Comparison of ENCODE assay signal across 24 cellular contexts in genomic region chr7:140333209-140333608, GRCh38.
DNase-seq lines count a peak whose midpoint lies in the region; ATAC-seq and TF ChIP-seq lines count a peak whose summit lies in the region.
"Had no signal": no experiment of that assay in that cellular context is flagged by ENCODE, and none has a peak within 500 bp of the region (broad histone marks: within the 10 kb centered on the region; RNA-seq: fewer than 3 reads in every experiment).

No MANE protein-coding gene starts in this region.

- DNase-seq in activated naive CD8-positive, alpha-beta T cell treated with anti-CD3 and anti-CD28 coated beads, Interleukin-2, amount 50 U/mL, for 24 hours: no peak
- DNase-seq in activated naive CD8-positive, alpha-beta T cell treated with anti-CD3 and anti-CD28 coated beads for 36 hours: no peak
- no peak for DNase-seq in stimulated activated naive CD8-positive, alpha-beta T cell treated with anti-CD3 and anti-CD28 coated beads, Interleukin-15, Interleukin-2, amounts not matched to agents 100 U/mL and 50 U/mL, for 24 hours
- peak in 2 of 3 donors; percentile 54 to 76 for DNase-seq in mucosa of descending colon
- DNase-seq in Caco-2: no peak
- no peak for DNase-seq in NCI-H2081 treated with DMSO at 0.1 percent for 48 hours (lab: John Stamatoyannopoulos, UW)
- DNase-seq: 8988T; Calu3; CD8-positive, alpha-beta T cell; DMS153; GM23248; HCEC 1CT; MG63; NCI-H1092; NCI-H1436; NCI-H187 treated with DMSO at 0.1 percent for 48 hours; NCI-H226; NCI-H510A treated with DMSO at 0.1 percent for 48 hours; NCI-H748 treated with DMSO at 0.1 percent for 48 hours; SJCRH30 had no signal

- H3K27ac Mint-ChIP-seq in activated naive CD8-positive, alpha-beta T cell treated with anti-CD3 and anti-CD28 coated beads, Interleukin-2, amount 50 U/mL, for 24 hours: no peak overlapping the region
- no peak overlapping the region for H3K27ac Mint-ChIP-seq in activated naive CD8-positive, alpha-beta T cell treated with anti-CD3 and anti-CD28 coated beads for 36 hours
- peak overlapping the region; percentile 39 for H3K27ac Mint-ChIP-seq in stimulated activated naive CD8-positive, alpha-beta T cell treated with anti-CD3 and anti-CD28 coated beads, Interleukin-15, Interleukin-2, amounts not matched to agents 100 ng/mL and 50 ng/mL, for 24 hours
- no peak overlapping the region for H3K27ac Mint-ChIP-seq in Caco-2 (ENCODE audit: unreplicated experiment)

- H3K36me3 Mint-ChIP-seq in activated naive CD8-positive, alpha-beta T cell treated with anti-CD3 and anti-CD28 coated beads, Interleukin-2, amount 50 U/mL, for 24 hours (ENCODE audit: low read depth): peaks cover 26% of the 10 kb centered on the region
- peaks cover 7% of the 10 kb centered on the region for H3K36me3 Mint-ChIP-seq in activated naive CD8-positive, alpha-beta T cell treated with anti-CD3 and anti-CD28 coated beads for 36 hours
- H3K36me3 Mint-ChIP-seq in stimulated activated naive CD8-positive, alpha-beta T cell treated with anti-CD3 and anti-CD28 coated beads, Interleukin-15, Interleukin-2, amounts not matched to agents 100 ng/mL and 50 ng/mL, for 24 hours (ENCODE audit: low read depth): peaks cover 36% of the 10 kb centered on the region
- H3K36me3 Mint-ChIP-seq in Caco-2 (ENCODE audit: insufficient read depth, unreplicated experiment): peaks cover 22% of the 10 kb centered on the region

- no peaks in the 10 kb centered on the region for H3K27me3 ChIP-seq in Caco-2 (replicated peaks; ENCODE audit: control insufficient read depth, insufficient read depth, low read length)
- H3K27me3 ChIP-seq: BLaER1 treated with 17β-estradiol and CSF1 and Interleukin-3, amounts not matched to agents 10 nM and 100 nM; MG63; SJCRH30 had no signal

- no peak overlapping the region for H3K4me3 Mint-ChIP-seq in activated naive CD8-positive, alpha-beta T cell treated with anti-CD3 and anti-CD28 coated beads, Interleukin-2, amount 50 U/mL, for 24 hours
- H3K4me3 Mint-ChIP-seq in activated naive CD8-positive, alpha-beta T cell treated with anti-CD3 and anti-CD28 coated beads for 36 hours: no peak overlapping the region
- no peak overlapping the region for H3K4me3 Mint-ChIP-seq in stimulated activated naive CD8-positive, alpha-beta T cell treated with anti-CD3 and anti-CD28 coated beads, Interleukin-15, Interleukin-2, amounts not matched to agents 100 ng/mL and 50 ng/mL, for 24 hours
- no peak overlapping the region for H3K4me3 Mint-ChIP-seq in Caco-2 (ENCODE audit: unreplicated experiment)
- H3K4me3 Mint-ChIP-seq: CD8-positive, alpha-beta T cell had no signal

- TF ChIP-seq CTCF in mucosa of descending colon (IDR thresholded peaks at IDR 0.05) (no peak), Caco-2 (IDR thresholded peaks at IDR 0.05; ENCODE audit: insufficient read depth in 1 of 2, low read depth in 1 of 2, low read length in 1 of 2, severe bottlenecking in 1 of 2, unreplicated experiment in 1 of 2) (no peak)

- ATAC-seq in activated naive CD8-positive, alpha-beta T cell treated with anti-CD3 and anti-CD28 coated beads, Interleukin-2, amount 50 U/mL, for 24 hours: peak; percentile 46
- ATAC-seq in stimulated activated naive CD8-positive, alpha-beta T cell treated with anti-CD3 and anti-CD28 coated beads, Interleukin-15, Interleukin-2, amounts not matched to agents 100 U/mL and 50 U/mL, for 24 hours: no peak
- ATAC-seq in mucosa of descending colon: peak; percentile 89
- ATAC-seq: CD8-positive, alpha-beta T cell; K562; Panc1 had no signal

- no peaks in the 10 kb centered on the region for H3K4me1 Mint-ChIP-seq in activated naive CD8-positive, alpha-beta T cell treated with anti-CD3 and anti-CD28 coated beads, Interleukin-2, amount 50 U/mL, for 24 hours
- H3K4me1 Mint-ChIP-seq in activated naive CD8-positive, alpha-beta T cell treated with anti-CD3 and anti-CD28 coated beads for 36 hours: no peaks in the 10 kb centered on the region
- no peaks in the 10 kb centered on the region for H3K4me1 Mint-ChIP-seq in stimulated activated naive CD8-positive, alpha-beta T cell treated with anti-CD3 and anti-CD28 coated beads, Interleukin-15, Interleukin-2, amounts not matched to agents 100 ng/mL and 50 ng/mL, for 24 hours (ENCODE audit: low read depth)
- H3K4me1 Mint-ChIP-seq in Caco-2 (ENCODE audit: low read depth, unreplicated experiment): no peaks in the 10 kb centered on the region

- H3K4me3 ChIP-seq in mucosa of descending colon: no peak overlapping the region
- no peak overlapping the region for H3K4me3 ChIP-seq in Caco-2 (ENCODE audit: low read depth, low read length)
- H3K4me3 ChIP-seq: BLaER1 treated with 17β-estradiol and CSF1 and Interleukin-3, amounts not matched to agents 10 nM and 100 nM; GM23248; K562; MG63; SJCRH30 had no signal

- no TSS peak for BruUV-seq in Caco-2 (replicated peaks; lab: Mats Ljungman, UMichigan)

- CTCF ChIA-PET in Caco-2 (lab: Charles Lee): no interaction called here

- no peaks in the 10 kb centered on the region for H3K27me3 Mint-ChIP-seq in activated naive CD8-positive, alpha-beta T cell treated with anti-CD3 and anti-CD28 coated beads, Interleukin-2, amount 50 U/mL, for 24 hours
- no peaks in the 10 kb centered on the region for H3K27me3 Mint-ChIP-seq in activated naive CD8-positive, alpha-beta T cell treated with anti-CD3 and anti-CD28 coated beads for 36 hours
- H3K27me3 Mint-ChIP-seq in stimulated activated naive CD8-positive, alpha-beta T cell treated with anti-CD3 and anti-CD28 coated beads, Interleukin-15, Interleukin-2, amounts not matched to agents 100 ng/mL and 50 ng/mL, for 24 hours: no peaks in the 10 kb centered on the region
- no peaks in the 10 kb centered on the region for H3K27me3 Mint-ChIP-seq in Caco-2 (ENCODE audit: insufficient read depth, unreplicated experiment)

- H3K36me3 ChIP-seq in mucosa of descending colon (ENCODE audit: low read depth) (no peaks in the 10 kb centered on the region), Caco-2 (ENCODE audit: control insufficient read depth, insufficient read depth, low read length) (no peaks in the 10 kb centered on the region)
- H3K36me3 ChIP-seq: MG63 had no signal

- intact Hi-C loops in mucosa of descending colon (cut with DNase I, micrococcal nuclease): no loop called here
- intact Hi-C loops in Caco-2 (cut with micrococcal nuclease; ENCODE audit: unreplicated experiment): no loop called here

- POLR2A ChIA-PET in Caco-2 (lab: Charles Lee): no interaction called here

- no peaks in the 10 kb centered on the region for H3K9me3 Mint-ChIP-seq in activated naive CD8-positive, alpha-beta T cell treated with anti-CD3 and anti-CD28 coated beads, Interleukin-2, amount 50 U/mL, for 24 hours
- no peaks in the 10 kb centered on the region for H3K9me3 Mint-ChIP-seq in activated naive CD8-positive, alpha-beta T cell treated with anti-CD3 and anti-CD28 coated beads for 36 hours
- no peaks in the 10 kb centered on the region for H3K9me3 Mint-ChIP-seq in stimulated activated naive CD8-positive, alpha-beta T cell treated with anti-CD3 and anti-CD28 coated beads, Interleukin-15, Interleukin-2, amounts not matched to agents 100 ng/mL and 50 ng/mL, for 24 hours
- H3K9me3 Mint-ChIP-seq in Caco-2 (ENCODE audit: unreplicated experiment): no peaks in the 10 kb centered on the region
- H3K9me3 Mint-ChIP-seq: CD8-positive, alpha-beta T cell had no signal

- H3K4me1 ChIP-seq in mucosa of descending colon (ENCODE audit: low read depth) (peaks cover 11% of the 10 kb centered on the region), Caco-2 (no peaks in the 10 kb centered on the region)
- H3K4me1 ChIP-seq: SJCRH30 had no signal

- H3K9me3 ChIP-seq in mucosa of descending colon (no peaks in the 10 kb centered on the region), Caco-2 (no peaks in the 10 kb centered on the region)
- H3K9me3 ChIP-seq: BLaER1 treated with 17β-estradiol and CSF1 and Interleukin-3, amounts not matched to agents 10 nM and 100 nM; MG63; SJCRH30 had no signal

Comparison
In these comparisons a context has a peak if more than half of its experiments do, and no peak if none do; other contexts are left out.
1. DNase-seq: peak in mucosa of descending colon (2 of 3); none in activated naive CD8-positive, alpha-beta T cell treated with anti-CD3 and anti-CD28 coated beads, Interleukin-2, amount 50 U/mL, for 24 hours (single experiment), activated naive CD8-positive, alpha-beta T cell treated with anti-CD3 and anti-CD28 coated beads for 36 hours (single experiment), stimulated activated naive CD8-positive, alpha-beta T cell treated with anti-CD3 and anti-CD28 coated beads, Interleukin-15, Interleukin-2, amounts not matched to agents 100 U/mL and 50 U/mL, for 24 hours (single experiment), Caco-2 (0 of 2) and NCI-H2081 treated with DMSO at 0.1 percent for 48 hours (single experiment).